Comparison of ENCODE assay signal across 13 cellular contexts in genomic region chr7:106915873-106916272, GRCh38. TPM values are rescaled to one million over a fixed set of nuclear protein-coding genes. Genes with fewer than 3 reads are reported as not detected.
A peak's percentile ranks its signal among the peaks of the same experiment; 100 is the strongest.
DNase-seq lines count a peak whose midpoint lies in the region; ATAC-seq and TF ChIP-seq lines count a peak whose summit lies in the region.
"Had no signal": no experiment of that assay in that cellular context is flagged by ENCODE, and none has a peak within 500 bp of the region (broad histone marks: within the 10 kb centered on the region; RNA-seq: fewer than 3 reads in every experiment).

No MANE protein-coding gene starts in this region.

- DNase-seq in activated CD4-positive, CD25-positive, alpha-beta regulatory T cell (lab: John Stamatoyannopoulos, UW), result no peak
- no peak for DNase-seq in GOT3 (lab: John Stamatoyannopoulos, UW)
- DNase-seq in NCI-H1048 (lab: John Stamatoyannopoulos, UW), result no peak
- DNase-seq in Calu3, result no peak
- DNase-seq: dermis blood vessel endothelial cell, head of caudate nucleus, NCI-H1092, PC-3 had no signal

- intact Hi-C loops in Calu3 (cut with micrococcal nuclease; ENCODE audit: unreplicated experiment), result no loop called here

- no peaks in the 10 kb centered on the region for H3K36me3 Mint-ChIP-seq in activated T-helper 17 cell treated with anti-CD3 and anti-CD28 coated beads, Interleukin-2, amount 50 U/mL, for 72 hours (ENCODE audit: low read depth)
- H3K36me3 Mint-ChIP-seq in Calu3 (ENCODE audit: insufficient read depth, unreplicated experiment), result no peaks in the 10 kb centered on the region

- peak; percentile 48 to 70 for ATAC-seq in activated CD4-positive, CD25-positive, alpha-beta regulatory T cell treated with anti-CD3 and anti-CD28 coated beads, Interleukin-2, amount 50 U/mL, for 24 hours
- ATAC-seq in GM21367 (IDR thresholded peaks at IDR 0.05; ENCODE audit: unreplicated experiment) (peak; percentile 94), HG03025 (IDR thresholded peaks at IDR 0.05; ENCODE audit: low FRiP score, unreplicated experiment) (peak; percentile 98)
- peak; percentile 95 for ATAC-seq in activated T-helper 17 cell treated with anti-CD3 and anti-CD28 coated beads, Interleukin-2, amount 50 U/mL, for 72 hours (replicated peaks)
- ATAC-seq: PC-3 had no signal

- no peak for TF ChIP-seq CTCF in Calu3 (IDR thresholded peaks at IDR 0.05; ENCODE audit: unreplicated experiment)

- H3K4me1 Mint-ChIP-seq in activated T-helper 17 cell treated with anti-CD3 and anti-CD28 coated beads, Interleukin-2, amount 50 U/mL, for 72 hours, result peaks cover 5% of the 10 kb centered on the region
- no peaks in the 10 kb centered on the region for H3K4me1 Mint-ChIP-seq in Calu3 (ENCODE audit: low read depth, unreplicated experiment)

- no TSS peak for BruUV-seq in Calu3 (replicated peaks; lab: Mats Ljungman, UMichigan)

- H3K4me3 Mint-ChIP-seq in activated T-helper 17 cell treated with anti-CD3 and anti-CD28 coated beads, Interleukin-2, amount 50 U/mL, for 72 hours, result peak overlapping the region; percentile 12
- no peak overlapping the region for H3K4me3 Mint-ChIP-seq in Calu3 (ENCODE audit: low read depth, unreplicated experiment)
- H3K4me3 Mint-ChIP-seq: activated naive CD8-positive, alpha-beta T cell had no signal

- CTCF ChIA-PET in Calu3 (lab: Charles Lee), result no interaction called here

- H3K27ac Mint-ChIP-seq in activated T-helper 17 cell treated with anti-CD3 and anti-CD28 coated beads, Interleukin-2, amount 50 U/mL, for 72 hours, result peak overlapping the region; percentile 57
- no peak overlapping the region for H3K27ac Mint-ChIP-seq in Calu3 (ENCODE audit: unreplicated experiment)
- H3K27ac Mint-ChIP-seq: activated naive CD8-positive, alpha-beta T cell had no signal

- peaks cover 11% of the 10 kb centered on the region for H3K9me3 Mint-ChIP-seq in activated T-helper 17 cell treated with anti-CD3 and anti-CD28 coated beads, Interleukin-2, amount 50 U/mL, for 72 hours
- H3K9me3 Mint-ChIP-seq in Calu3 (ENCODE audit: low read depth, unreplicated experiment), result no peaks in the 10 kb centered on the region

- H3K27me3 Mint-ChIP-seq in activated T-helper 17 cell treated with anti-CD3 and anti-CD28 coated beads, Interleukin-2, amount 50 U/mL, for 72 hours, result no peaks in the 10 kb centered on the region
- peaks cover 16% of the 10 kb centered on the region for H3K27me3 Mint-ChIP-seq in Calu3 (ENCODE audit: unreplicated experiment)
- H3K27me3 Mint-ChIP-seq: activated naive CD8-positive, alpha-beta T cell had no signal

RNA-seq across cellular contexts. Expression of gene PIK3CG, which starts 50.8 kb away (rescaled TPM):
- total RNA-seq in activated T-helper 17 cell treated with anti-CD3 and anti-CD28 coated beads, Interleukin-2, amount 50 U/mL, for 72 hours, result 10 to 100 TPM; 21.6 to 25.7 TPM
- not detected in 2 replicates for total RNA-seq in Calu3 (2022)
- total RNA-seq: PC-3 had no signal

Comparison
In these comparisons a context has a peak if more than half of its experiments do, and no peak if none do; other contexts are left out.
1. RNA of gene PIK3CG, which starts 50.8 kb away (total RNA-seq): 21.6 to 25.7 TPM in activated T-helper 17 cell treated with anti-CD3 and anti-CD28 coated beads, Interleukin-2, amount 50 U/mL, for 72 hours; not detected in Calu3; every median in the first group is over 10 times any median in the second.
2. Peak in every context shown above with its lines, with median percentiles within 50 percentile points of each other: ATAC-seq.